Comparison of ENCODE assay signal across 16 cellular contexts in genomic region chr14:77105554-77105953, GRCh38. TPM values are rescaled to one million over a fixed set of nuclear protein-coding genes. Genes with fewer than 3 reads are reported as not detected.
DNase-seq lines count a peak whose midpoint lies in the region; ATAC-seq and TF ChIP-seq lines count a peak whose summit lies in the region.
"Had no signal": no experiment of that assay in that cellular context is flagged by ENCODE, and none has a peak within 500 bp of the region (broad histone marks: within the 10 kb centered on the region; RNA-seq: fewer than 3 reads in every experiment).

No MANE protein-coding gene starts in this region.

- H3K27ac ChIP-seq in HUES64 (ENCODE audit: low read depth, low read length) (peak overlapping the region; percentile 68), skeletal muscle tissue (ENCODE audit: low read depth, low read length) (peak overlapping the region; percentile 99)

- H3K27ac Mint-ChIP-seq in brain: peak overlapping the region; percentile 34 to 96 (median 93)
- H3K27ac Mint-ChIP-seq in stimulated activated naive B cell treated with anti-CD40 and anti-IgM and Interleukin-4, amounts not matched to agents 10 μg/mL and 1 μg/mL and 100 μg/mL, for 72 hours: no peak overlapping the region
- H3K27ac Mint-ChIP-seq: activated CD4-positive, alpha-beta T cell treated with anti-CD3 and anti-CD28 coated beads, Interleukin-2, amount 10 ng/mL, durations not matched to agents 24 days and 14 days; mesothelial cell of epicardium; stimulated activated naive CD8-positive, alpha-beta T cell treated with anti-CD3 and anti-CD28 coated beads, Interleukin-15, Interleukin-2, amounts not matched to agents 100 ng/mL and 50 ng/mL, for 24 hours had no signal

- H3K27me3 Mint-ChIP-seq in brain: no peaks in the 10 kb centered on the region
- no peaks in the 10 kb centered on the region for H3K27me3 Mint-ChIP-seq in stimulated activated naive B cell treated with anti-CD40 and anti-IgM and Interleukin-4, amounts not matched to agents 10 μg/mL and 1 μg/mL and 100 μg/mL, for 72 hours
- H3K27me3 Mint-ChIP-seq: activated CD4-positive, alpha-beta T cell treated with anti-CD3 and anti-CD28 coated beads, Interleukin-2, amount 10 ng/mL, durations not matched to agents 24 days and 14 days; stimulated activated naive CD8-positive, alpha-beta T cell treated with anti-CD3 and anti-CD28 coated beads, Interleukin-15, Interleukin-2, amounts not matched to agents 100 ng/mL and 50 ng/mL, for 24 hours had no signal

- peaks cover 99% of the 10 kb centered on the region for H3K4me1 Mint-ChIP-seq in brain
- H3K4me1 Mint-ChIP-seq in stimulated activated naive B cell treated with anti-CD40 and anti-IgM and Interleukin-4, amounts not matched to agents 10 μg/mL and 1 μg/mL and 100 μg/mL, for 72 hours: peaks cover 17 to 47% of the 10 kb centered on the region in 2 donors

- WGBS in HUES64: 73% methylated on average over 1 of the region's 2 CpGs

- peak overlapping the region; percentile 15 to 73 (median 52) for H3K4me3 Mint-ChIP-seq in brain
- no peak overlapping the region for H3K4me3 Mint-ChIP-seq in stimulated activated naive B cell treated with anti-CD40 and anti-IgM and Interleukin-4, amounts not matched to agents 10 μg/mL and 1 μg/mL and 100 μg/mL, for 72 hours
- H3K4me3 Mint-ChIP-seq: activated CD4-positive, alpha-beta T cell treated with anti-CD3 and anti-CD28 coated beads, Interleukin-2, amount 10 ng/mL, durations not matched to agents 24 days and 14 days; mesothelial cell of epicardium; stimulated activated naive CD8-positive, alpha-beta T cell treated with anti-CD3 and anti-CD28 coated beads, Interleukin-15, Interleukin-2, amounts not matched to agents 100 ng/mL and 50 ng/mL, for 24 hours had no signal

- no peak for ATAC-seq in stimulated activated naive B cell treated with anti-CD40 and anti-IgM and Interleukin-4, amounts not matched to agents 10 μg/mL and 1 μg/mL and 100 μg/mL, for 72 hours (replicated peaks)
- ATAC-seq in HG03108 (IDR thresholded peaks at IDR 0.05; ENCODE audit: unreplicated experiment): no peak
- ATAC-seq: HCT116 had no signal

- H3K4me1 ChIP-seq in HUES64 (ENCODE audit: insufficient read depth, low read length) (peaks cover 53% of the 10 kb centered on the region), skeletal muscle tissue (ENCODE audit: control insufficient read depth in 3 of 3, insufficient read depth in 3 of 3, low read length in 3 of 3) (peaks cover 77 to 87% (median 82%) of the 10 kb centered on the region in 3 donors)

- peak; percentile 58 to 83 for DNase-seq in hippocampal formation (lab: John Stamatoyannopoulos, UW)
- DNase-seq in stimulated activated naive B cell treated with anti-CD40 and anti-IgM and Interleukin-4, amounts not matched to agents 10 μg/mL and 1 μg/mL and 100 μg/mL, for 72 hours: no peak
- DNase-seq in NCI-H526 treated with DMSO at 0.1 percent for 48 hours (lab: John Stamatoyannopoulos, UW): no peak
- no peak for DNase-seq in NCI-H2081 (lab: John Stamatoyannopoulos, UW)
- DNase-seq: activated naive CD4-positive, alpha-beta T cell treated with anti-CD3 and anti-CD28 coated beads, Interleukin-2, amount 50 U/mL, for 16 hours; IMR-90; islet precursor cell; T-helper 9 cell had no signal

- no peaks in the 10 kb centered on the region for H3K27me3 ChIP-seq in HUES64 (ENCODE audit: insufficient read depth, low read length)
- H3K27me3 ChIP-seq in skeletal muscle tissue (ENCODE audit: control insufficient read depth in 3 of 3, insufficient read depth in 3 of 3, low read length in 3 of 3): no peaks in the 10 kb centered on the region

- H3K36me3 ChIP-seq in HUES64 (ENCODE audit: insufficient read depth, low read length) (peaks cover 46% of the 10 kb centered on the region), skeletal muscle tissue (ENCODE audit: control insufficient read depth in 3 of 3, insufficient read depth in 3 of 3, low read length in 3 of 3) (peaks cover 8 to 22% (median 14%) of the 10 kb centered on the region in 3 donors)

- peaks cover 34% of the 10 kb centered on the region for H3K36me3 Mint-ChIP-seq in brain
- H3K36me3 Mint-ChIP-seq in stimulated activated naive B cell treated with anti-CD40 and anti-IgM and Interleukin-4, amounts not matched to agents 10 μg/mL and 1 μg/mL and 100 μg/mL, for 72 hours: peaks cover 25 to 31% of the 10 kb centered on the region in 2 donors

- H3K9me3 ChIP-seq in HUES64 (ENCODE audit: insufficient read depth, low read depth, low read length): no peaks in the 10 kb centered on the region
- H3K9me3 ChIP-seq in skeletal muscle tissue (ENCODE audit: control insufficient read depth in 3 of 3, low read length in 3 of 3): no peaks in the 10 kb centered on the region

- no peak for TF ChIP-seq CTCF in brain (conservative IDR thresholded peaks at IDR 0.05)

- H3K9me3 Mint-ChIP-seq in brain: no peaks in the 10 kb centered on the region
- no peaks in the 10 kb centered on the region for H3K9me3 Mint-ChIP-seq in stimulated activated naive B cell treated with anti-CD40 and anti-IgM and Interleukin-4, amounts not matched to agents 10 μg/mL and 1 μg/mL and 100 μg/mL, for 72 hours
- H3K9me3 Mint-ChIP-seq: activated CD4-positive, alpha-beta T cell treated with anti-CD3 and anti-CD28 coated beads, Interleukin-2, amount 10 ng/mL, durations not matched to agents 24 days and 14 days; mesothelial cell of epicardium; stimulated activated naive CD8-positive, alpha-beta T cell treated with anti-CD3 and anti-CD28 coated beads, Interleukin-15, Interleukin-2, amounts not matched to agents 100 ng/mL and 50 ng/mL, for 24 hours had no signal

- peak overlapping the region; percentile 26 for H3K4me3 ChIP-seq in HUES64 (ENCODE audit: low read length)
- H3K4me3 ChIP-seq in skeletal muscle tissue (ENCODE audit: low read length in 3 of 3): peak overlapping the region; percentile 0 to 22 (median 11)

- H3K9ac ChIP-seq in HUES64 (ENCODE audit: low read depth, low read length): peak overlapping the region; percentile 34; the same call in 1 of the 2 replicates
- peak overlapping the region; percentile 14 to 58 (median 47) for H3K9ac ChIP-seq in skeletal muscle tissue (ENCODE audit: low read depth in 1 of 3, low read length in 3 of 3)

RNA-seq across cellular contexts. Expression of gene CIPC, which starts 7.5 kb away (rescaled TPM):
- 17.7 TPM for polyA plus RNA-seq in HUES64 (2013, experiment 1 of 2)
- 16.9 TPM for polyA plus RNA-seq in HUES64 (2013, experiment 2 of 2)
- 18.4 TPM for polyA plus RNA-seq in brain (ENCODE audit: insufficient read depth, low read depth, low replicate concordance)
- total RNA-seq in skeletal muscle tissue: 13.6 TPM

RNA-seq across cellular contexts. Expression of gene ZDHHC22, which starts 36.0 kb away (rescaled TPM):
- polyA plus RNA-seq in HUES64 (2013, experiment 1 of 2): 19.1 TPM
- 16.3 TPM for polyA plus RNA-seq in HUES64 (2013, experiment 2 of 2)
- 30.2 TPM for polyA plus RNA-seq in brain (ENCODE audit: insufficient read depth, low read depth, low replicate concordance)
- 0.52 TPM for total RNA-seq in skeletal muscle tissue
- total RNA-seq: activated CD4-positive, alpha-beta T cell treated with anti-CD3 and anti-CD28 coated beads, Interleukin-2, amount 10 ng/mL, durations not matched to agents 24 days and 14 days; IMR-90; mesothelial cell of epicardium had no signal
- polyA plus RNA-seq: IMR-90 had no signal

Comparison
In these comparisons a context has a peak if more than half of its experiments do, and no peak if none do; other contexts are left out.
1. H3K4me3 Mint-ChIP-seq: peak in brain (5 of 5); none in stimulated activated naive B cell treated with anti-CD40 and anti-IgM and Interleukin-4, amounts not matched to agents 10 μg/mL and 1 μg/mL and 100 μg/mL, for 72 hours (0 of 2).
2. DNase-seq: peak in hippocampal formation (2 of 2); none in stimulated activated naive B cell treated with anti-CD40 and anti-IgM and Interleukin-4, amounts not matched to agents 10 μg/mL and 1 μg/mL and 100 μg/mL, for 72 hours (single experiment), NCI-H526 treated with DMSO at 0.1 percent for 48 hours (single experiment) and NCI-H2081 (0 of 2).